Comparison of ENCODE assay signal across 1 cellular context in genomic region chr1:31695327-31695726, GRCh38.
TF ChIP-seq lines count a peak whose summit lies in the region.

No MANE protein-coding gene starts in this region.

TF ChIP-seq in HepG2, 621 proteins besides CTCF, POLR2A, EP300 and RAD21:
- TF ChIP-seq PCBP1 (IDR thresholded peaks at IDR 0.05; ENCODE audit: borderline replicate concordance, low read depth, low read length) (no peak), ZNF768 (CRISPR knock-in tag; IDR thresholded peaks at IDR 0.05) (peak; percentile 57; the same call in 1 of the 2 replicates)
